In the genomic region with DNA sequence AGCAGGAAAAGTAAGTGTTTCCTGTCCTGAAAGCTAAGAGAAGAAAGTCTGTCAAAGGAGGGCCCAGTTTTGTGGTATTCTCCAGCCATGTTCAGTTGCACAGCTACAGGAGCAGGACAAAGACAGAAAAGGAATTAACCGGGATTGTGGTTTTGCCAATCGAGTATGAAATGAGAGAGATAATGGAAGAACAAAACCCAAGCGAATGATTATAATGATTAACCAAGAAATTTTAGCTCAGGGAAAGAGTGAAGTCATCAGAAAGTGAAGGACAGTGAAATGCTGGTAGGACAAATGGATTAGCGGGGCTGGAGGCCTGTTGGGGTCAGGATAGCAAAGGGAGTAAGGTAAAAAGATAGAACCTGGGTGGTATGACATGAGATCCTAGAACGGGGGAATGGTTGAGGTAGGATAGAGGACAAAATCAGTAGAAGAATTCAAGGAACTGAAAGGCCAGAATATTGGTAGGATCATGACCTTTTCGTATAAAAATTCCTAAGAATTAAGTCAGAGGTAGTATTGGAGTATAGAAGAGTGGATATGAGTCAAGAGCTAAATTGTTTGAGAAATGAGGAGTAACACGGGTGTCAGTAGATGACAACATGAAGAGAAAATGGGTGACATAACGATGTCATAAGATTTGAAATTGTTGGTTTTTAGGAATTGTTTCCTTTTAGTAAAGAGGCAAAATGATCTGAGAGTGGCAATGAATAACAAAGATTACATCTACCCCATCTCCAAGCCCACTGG, we compare ENCODE assay signal across 13 cellular contexts. TPM values are rescaled to one million over a fixed set of nuclear protein-coding genes. Genes with fewer than 3 reads are reported as not detected.
DNase-seq lines count a peak whose midpoint lies in the region; ATAC-seq, FAIRE-seq and TF ChIP-seq lines count a peak whose summit lies in the region.
"Had no signal": no experiment of that assay in that cellular context is flagged by ENCODE, and none has a peak within 500 bp of the region (broad histone marks: within the 10 kb centered on the region; RNA-seq: fewer than 3 reads in every experiment).

No MANE protein-coding gene starts in this region.

- intact Hi-C loops in Panc1 (cut with micrococcal nuclease; ENCODE audit: unreplicated experiment): no loop called here
- intact Hi-C loops in mammary epithelial cell (cut with micrococcal nuclease): no loop called here

- no peaks in the 10 kb centered on the region for H3K27me3 Mint-ChIP-seq in activated CD4-positive, alpha-beta T cell treated with anti-CD3 and anti-CD28 coated beads, Interleukin-2, amount 10 ng/mL, durations not matched to agents 7 days and 5 days
- no peaks in the 10 kb centered on the region for H3K27me3 Mint-ChIP-seq in osteocyte (ENCODE audit: unreplicated experiment)

- H3K9me3 ChIP-seq in Panc1 (ENCODE audit: control insufficient read depth, insufficient read depth, low read depth, low read length): no peaks in the 10 kb centered on the region
- H3K9me3 ChIP-seq in mammary epithelial cell (replicated peaks; ENCODE audit: insufficient read depth, low read length): no peaks in the 10 kb centered on the region
- H3K9me3 ChIP-seq in small intestine (ENCODE audit: control insufficient read depth, low read depth): no peaks in the 10 kb centered on the region
- H3K9me3 ChIP-seq: MG63 had no signal

- H2AFZ ChIP-seq in mammary epithelial cell (ENCODE audit: low read depth, low read length): no peak overlapping the region

- H3K27ac ChIP-seq in Panc1 (ENCODE audit: low read length) (peak overlapping the region; percentile 45; the same call in 1 of the 2 replicates), mammary epithelial cell (ENCODE audit: insufficient read depth, low read depth, low read length) (peak overlapping the region; percentile 22), small intestine (ENCODE audit: low read depth in 1 of 2, low read length in 1 of 2) (no peak overlapping the region)

- peaks cover 34% of the 10 kb centered on the region for H3K79me2 ChIP-seq in mammary epithelial cell (ENCODE audit: insufficient read depth, low read length)

- no peaks in the 10 kb centered on the region for H4K20me1 ChIP-seq in mammary epithelial cell (ENCODE audit: insufficient read depth, low read length)

- FAIRE-seq in small intestine (lab: Jason Lieb, UNC): no peak
- FAIRE-seq: TTC549, urothelium cell line had no signal

- dilution Hi-C loops in mammary epithelial cell (cut with HindIII; ENCODE audit: low sequenced_read_pairs): no loop called here

- H3K9ac ChIP-seq in mammary epithelial cell (ENCODE audit: insufficient read depth, low read length): no peak overlapping the region

- H3K4me3 Mint-ChIP-seq in activated CD4-positive, alpha-beta T cell treated with anti-CD3 and anti-CD28 coated beads, Interleukin-2, amount 10 ng/mL, durations not matched to agents 7 days and 5 days: no peak overlapping the region
- no peak overlapping the region for H3K4me3 Mint-ChIP-seq in osteocyte (ENCODE audit: unreplicated experiment)

- H3K27me3 ChIP-seq in Panc1 (ENCODE audit: control insufficient read depth, insufficient read depth, low read length): no peaks in the 10 kb centered on the region
- no peaks in the 10 kb centered on the region for H3K27me3 ChIP-seq in mammary epithelial cell (ENCODE audit: insufficient read depth, low read length)
- H3K27me3 ChIP-seq in small intestine (ENCODE audit: control insufficient read depth in 2 of 2, insufficient read depth in 2 of 2, low read length in 2 of 2): no peaks in the 10 kb centered on the region
- H3K27me3 ChIP-seq: MG63 had no signal

- H3K4me1 Mint-ChIP-seq in activated CD4-positive, alpha-beta T cell treated with anti-CD3 and anti-CD28 coated beads, Interleukin-2, amount 10 ng/mL, durations not matched to agents 7 days and 5 days: peaks cover 27% of the 10 kb centered on the region
- peaks cover 11% of the 10 kb centered on the region for H3K4me1 Mint-ChIP-seq in osteocyte (ENCODE audit: unreplicated experiment)

- TF ChIP-seq CTCF in Panc1 (IDR thresholded peaks at IDR 0.05) (no peak), mammary epithelial cell (conservative IDR thresholded peaks at IDR 0.05 in 1 of 2, IDR thresholded peaks at IDR 0.05 in 1 of 2; ENCODE audit: extremely low read depth in 1 of 2, insufficient read depth in 1 of 2, low read depth in 1 of 2, low read length in 2 of 2) (no peak), osteocyte (IDR thresholded peaks at IDR 0.05) (no peak)

- POLR2A ChIA-PET in activated CD4-positive, alpha-beta T cell treated with anti-CD3 and anti-CD28 coated beads, Interleukin-2, amount 10 ng/mL, durations not matched to agents 7 days and 5 days (lab: Charles Lee): no interaction called here
- POLR2A ChIA-PET in Panc1 (lab: Charles Lee): no interaction called here

- in situ Hi-C loops in Panc1 (cut with HindIII; ENCODE audit: low pct_unique_long_range_greater_than_20kb, low sequenced_read_pairs) (no loop called here), mammary epithelial cell (cut with MboI; ENCODE audit: low sequenced_read_pairs in 2 of 2) (loop anchor here (10.0 to 25.0 kb wide), 6 partner anchors 171 to 481 kb away; partner anchors contain the start of genes PCDHB14 (in 2 of the 2), PCDHB12 (in 1 of the 2), PCDHB13 (in 1 of the 2) and PCDHGA7 (in 1 of the 2))

- H3K4me1 ChIP-seq in Panc1 (ENCODE audit: control insufficient read depth, insufficient read depth, low read length) (peaks cover 6% of the 10 kb centered on the region), mammary epithelial cell (ENCODE audit: insufficient read depth, low read length) (no peaks in the 10 kb centered on the region), small intestine (ENCODE audit: control insufficient read depth in 2 of 2, insufficient read depth in 1 of 2, low read depth in 1 of 2, low read length in 1 of 2) (no peaks in the 10 kb centered on the region)

- no peak for DNase-seq in activated CD4-positive, alpha-beta T cell treated with anti-CD3 and anti-CD28 coated beads, Interleukin-2, amount 10 ng/mL, durations not matched to agents 7 days and 5 days
- DNase-seq in activated CD4-positive, alpha-beta T cell treated with anti-CD3 and anti-CD28 coated beads, Interleukin-2, amount 50 U/mL, for 1 hour: no peak
- DNase-seq in Panc1 (ENCODE audit: low read depth, low spot score) (no peak), mammary epithelial cell (no peak), osteocyte (ENCODE audit: extremely low spot score, unreplicated experiment) (no peak), small intestine (no peak), AG08396 (ENCODE audit: low spot score) (no peak)
- DNase-seq: ACHN, DND-41, MG63 had no signal

- peak overlapping the region; percentile 11 for H3K27ac Mint-ChIP-seq in activated CD4-positive, alpha-beta T cell treated with anti-CD3 and anti-CD28 coated beads, Interleukin-2, amount 10 ng/mL, durations not matched to agents 7 days and 5 days
- H3K27ac Mint-ChIP-seq in osteocyte (ENCODE audit: unreplicated experiment): peak overlapping the region; percentile 40

- no peak overlapping the region for H3K4me2 ChIP-seq in mammary epithelial cell (ENCODE audit: insufficient read depth, low read depth, low read length)

- no peak for ATAC-seq in Panc1
- no peak for ATAC-seq in HG03108 (IDR thresholded peaks at IDR 0.05; ENCODE audit: unreplicated experiment)

- WGBS in mammary epithelial cell (ENCODE audit: low coverage, missing lambda C conversion rate): 88% methylated on average over 8 of the region's 8 CpGs
- 94 to 96% (median 94%) methylated on average over 8 of the region's 8 CpGs for WGBS in small intestine, 3 donors

- H3K4me3 ChIP-seq in Panc1 (ENCODE audit: low read depth in 2 of 2, low read length in 2 of 2): no peak overlapping the region
- H3K4me3 ChIP-seq in mammary epithelial cell (replicated peaks in 1 of 3; ENCODE audit: insufficient read depth in 1 of 3, low read depth in 2 of 3, low read length in 3 of 3): no peak overlapping the region
- H3K4me3 ChIP-seq in small intestine (ENCODE audit: low read depth in 1 of 2, low read length in 2 of 2): no peak overlapping the region
- H3K4me3 ChIP-seq: MG63 had no signal

- H3K36me3 ChIP-seq in Panc1 (ENCODE audit: control insufficient read depth, insufficient read depth, low read length) (peaks cover 23% of the 10 kb centered on the region), mammary epithelial cell (ENCODE audit: insufficient read depth, low read length) (peaks cover 44% of the 10 kb centered on the region), small intestine (ENCODE audit: control insufficient read depth in 2 of 2, insufficient read depth in 2 of 2, low read length in 2 of 2) (peaks cover 2 to 22% of the 10 kb centered on the region in 2 donors)

- peaks cover 76% of the 10 kb centered on the region for H3K36me3 Mint-ChIP-seq in activated CD4-positive, alpha-beta T cell treated with anti-CD3 and anti-CD28 coated beads, Interleukin-2, amount 10 ng/mL, durations not matched to agents 7 days and 5 days (ENCODE audit: low read depth)
- H3K36me3 Mint-ChIP-seq in osteocyte (ENCODE audit: unreplicated experiment): peaks cover 6% of the 10 kb centered on the region

- CTCF ChIA-PET in activated CD4-positive, alpha-beta T cell treated with anti-CD3 and anti-CD28 coated beads, Interleukin-2, amount 10 ng/mL, durations not matched to agents 7 days and 5 days (lab: Charles Lee): interaction anchor here (1.0 to 2.8 kb wide), 6 partner anchors 14 to 238 kb away, joined by 3 to 12 read pairs (median 3); partner anchors contain the start of genes PCDHGA11 and PCDHGB7
- CTCF ChIA-PET in Panc1 (lab: Charles Lee) (no interaction called here), mammary epithelial cell (lab: Charles Lee; ENCODE audit: low non-redundant PET) (no interaction called here)

- BruUV-seq in Panc1 (replicated peaks; lab: Mats Ljungman, UMichigan) (no TSS peak), mammary epithelial cell (replicated peaks; lab: Mats Ljungman, UMichigan) (no TSS peak)

- H3K9me3 Mint-ChIP-seq in activated CD4-positive, alpha-beta T cell treated with anti-CD3 and anti-CD28 coated beads, Interleukin-2, amount 10 ng/mL, durations not matched to agents 7 days and 5 days: no peaks in the 10 kb centered on the region
- H3K9me3 Mint-ChIP-seq in osteocyte (ENCODE audit: unreplicated experiment): no peaks in the 10 kb centered on the region

RNA-seq across cellular contexts. Expression of gene DIAPH1, which starts 52.8 kb away (rescaled TPM):
- total RNA-seq in activated CD4-positive, alpha-beta T cell treated with anti-CD3 and anti-CD28 coated beads, Interleukin-2, amount 10 ng/mL, durations not matched to agents 7 days and 5 days: 100 to 1,000 TPM; 297 to 302 TPM
- 155 TPM for total RNA-seq in Panc1 (2021; ENCODE audit: unreplicated experiment)
- polyA plus RNA-seq in Panc1 (2012; ENCODE audit: insufficient read length): 70.5 TPM
- total RNA-seq in mammary epithelial cell: 100 to 1,000 TPM in 1 of 2 donors, 10 to 100 TPM in 1; 52.0 to 178 TPM
- polyA plus RNA-seq in mammary epithelial cell: 128 TPM
- polyA minus RNA-seq in mammary epithelial cell: 507 TPM
- 50.9 and 52.1 TPM in 2 replicates for total RNA-seq in osteocyte
- polyA plus RNA-seq in small intestine: 10 to 100 TPM; 58.4 to 97.3 (median 87.8) TPM

Comparison
In these comparisons a context has a peak if more than half of its experiments do, and no peak if none do; other contexts are left out.
1. H3K27ac ChIP-seq: peak in Panc1 (single experiment) and mammary epithelial cell (single experiment); none in small intestine (0 of 2).